17 cellular contexts compared by ENCODE assay signal in the genomic region with DNA sequence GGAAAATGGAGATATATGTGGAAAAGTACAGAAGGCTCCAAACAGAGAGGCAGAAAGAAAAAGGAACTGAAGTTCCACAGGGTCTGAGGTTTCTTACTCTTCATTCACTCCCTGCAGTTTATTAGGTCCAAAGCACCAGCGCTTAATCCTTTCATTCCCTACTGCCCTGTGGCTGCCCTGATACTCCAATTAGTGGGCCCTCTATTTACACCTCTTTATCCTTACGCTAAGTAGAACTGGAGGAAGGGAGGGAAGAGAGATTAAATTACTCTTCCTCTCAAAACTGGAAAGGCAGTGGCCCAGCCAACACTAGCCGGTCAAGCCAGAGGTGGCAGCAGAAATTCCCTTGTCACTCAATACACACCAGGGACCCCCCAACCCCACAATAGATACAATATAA.
"Had no signal": no experiment of that assay in that cellular context is flagged by ENCODE, and none has a peak within 500 bp of the region (broad histone marks: within the 10 kb centered on the region; RNA-seq: fewer than 3 reads in every experiment).

No MANE protein-coding gene starts in this region.

- H3K27ac Mint-ChIP-seq: activated CD8-positive, alpha-beta memory T cell treated with anti-CD3 and anti-CD28 coated beads, Interleukin-2, amount 10 ng/mL, durations not matched to agents 7 days and 5 days; activated naive CD4-positive, alpha-beta T cell treated with anti-CD3 and anti-CD28 coated beads, Interleukin-2, amount 50 U/mL, for 72 hours had no signal

- H3K27ac ChIP-seq: brain microvascular endothelial cell, coronary artery, esophagus squamous epithelium, transverse colon had no signal

- DNase-seq: activated CD4-positive, alpha-beta T cell treated with anti-CD3 and anti-CD28 coated beads for 1 hour; activated CD4-positive, alpha-beta T cell treated with anti-CD3 and anti-CD28 coated beads, Interleukin-2, amount 50 U/mL, for 48 hours; activated CD8-positive, alpha-beta memory T cell treated with anti-CD3 and anti-CD28 coated beads, Interleukin-2, amount 10 ng/mL, durations not matched to agents 7 days and 5 days; activated gamma-delta T cell; amygdala; brain microvascular endothelial cell; effector CD8-positive, alpha-beta T cell; esophagus squamous epithelium; hippocampal formation; kidney; mesenchymal stem cell; stimulated activated naive CD8-positive, alpha-beta T cell treated with anti-CD3 and anti-CD28 coated beads, Interleukin-15, Interleukin-2, amounts not matched to agents 100 U/mL and 50 U/mL, for 24 hours; transverse colon had no signal

- H3K36me3 ChIP-seq: transverse colon had no signal

- H3K27me3 ChIP-seq: brain microvascular endothelial cell, esophagus squamous epithelium, transverse colon had no signal

- H3K4me3 ChIP-seq: coronary artery, esophagus squamous epithelium, transverse colon had no signal

- H3K27me3 Mint-ChIP-seq: activated CD8-positive, alpha-beta memory T cell treated with anti-CD3 and anti-CD28 coated beads, Interleukin-2, amount 10 ng/mL, durations not matched to agents 7 days and 5 days; central memory CD8-positive, alpha-beta T cell had no signal

- H3K4me3 Mint-ChIP-seq: activated CD8-positive, alpha-beta memory T cell treated with anti-CD3 and anti-CD28 coated beads, Interleukin-2, amount 10 ng/mL, durations not matched to agents 7 days and 5 days; central memory CD8-positive, alpha-beta T cell; nephron had no signal
